ENCODE assay signal across 19 cellular contexts in the genomic region with DNA sequence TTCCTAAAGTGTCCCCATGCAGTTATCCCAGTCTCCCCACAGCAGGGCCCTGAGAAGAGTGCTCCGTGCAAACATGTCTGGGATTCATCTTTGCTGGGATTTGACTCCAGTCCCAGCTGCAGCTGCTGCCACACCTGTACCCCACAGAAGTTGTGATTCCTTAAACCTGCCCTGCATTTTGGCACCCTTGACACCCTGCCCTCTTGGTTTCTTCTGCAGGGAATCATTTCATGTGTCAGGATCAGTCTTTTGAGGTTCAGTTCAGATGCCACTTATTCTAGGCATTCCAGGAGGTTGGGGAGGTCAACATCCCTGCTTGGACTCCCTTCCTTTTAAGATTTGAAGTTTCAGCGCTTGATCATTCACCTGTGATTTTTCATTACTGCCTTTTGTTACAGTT.
DNase-seq lines count a peak whose midpoint lies in the region; ATAC-seq and TF ChIP-seq lines count a peak whose summit lies in the region.
"Had no signal": no experiment of that assay in that cellular context is flagged by ENCODE, and none has a peak within 500 bp of the region (broad histone marks: within the 10 kb centered on the region; RNA-seq: fewer than 3 reads in every experiment).

No MANE protein-coding gene starts in this region.

- H3K9me3 ChIP-seq in endodermal cell (ENCODE audit: control insufficient read depth, low read length), result no peaks in the 10 kb centered on the region
- H3K9me3 ChIP-seq: body of pancreas, Caco-2, colonic mucosa had no signal

- DNase-seq in activated naive CD4-positive, alpha-beta T cell treated with Interleukin-2 at 50 U/mL for 16 hours, result no peak
- DNase-seq in endodermal cell (no peak), progenitor cell of endocrine pancreas (ENCODE audit: low spot score, unreplicated experiment) (no peak), omental fat pad (ENCODE audit: low spot score) (no peak), left colon (no peak), hypothalamus (lab: John Stamatoyannopoulos, UW) (no peak)
- DNase-seq: activated gamma-delta T cell treated with Interleukin-2 at 50 U/mL for 16 hours; body of pancreas; Caco-2; colonic mucosa; kidney glomerular epithelial cell; midbrain; NCI-H2029; NCI-H446 treated with DMSO at 0.1 percent for 48 hours; right cardiac atrium; stimulated activated naive CD8-positive, alpha-beta T cell treated with anti-CD3 and anti-CD28 coated beads, Interleukin-15, Interleukin-2, amounts not matched to agents 100 U/mL and 50 U/mL, for 24 hours had no signal

- peak overlapping the region; percentile 18; the same call in 1 of the 2 replicates for H3K4me2 ChIP-seq in KMS-11

- H3K36me3 ChIP-seq in KMS-11 (ENCODE audit: insufficient read depth) (no peaks in the 10 kb centered on the region; the same call in 1 of the 2 replicates), endodermal cell (ENCODE audit: control insufficient read depth, insufficient read depth, low read length) (peaks cover 8% of the 10 kb centered on the region)
- H3K36me3 ChIP-seq: colonic mucosa had no signal

- no peaks in the 10 kb centered on the region for H3K27me3 Mint-ChIP-seq in activated naive CD4-positive, alpha-beta T cell treated with anti-CD3 and anti-CD28 coated beads, Interleukin-2, amount 50 U/mL, for 24 hours
- H3K27me3 Mint-ChIP-seq in endodermal cell (ENCODE audit: insufficient read depth) (no peaks in the 10 kb centered on the region), progenitor cell of endocrine pancreas (no peaks in the 10 kb centered on the region)

- H3K4me1 ChIP-seq in KMS-11 (ENCODE audit: low read depth, poor library complexity, severe bottlenecking) (peaks cover 86% of the 10 kb centered on the region), endodermal cell (ENCODE audit: control insufficient read depth, insufficient read depth, low read length) (peaks cover 5% of the 10 kb centered on the region)

- H3K9ac ChIP-seq in KMS-11 (no peak overlapping the region), endodermal cell (ENCODE audit: extremely low read depth, low read length, poor library complexity, severe bottlenecking) (no peak overlapping the region)

- no peaks in the 10 kb centered on the region for H3K9me3 Mint-ChIP-seq in activated naive CD4-positive, alpha-beta T cell treated with anti-CD3 and anti-CD28 coated beads, Interleukin-2, amount 50 U/mL, for 24 hours
- H3K9me3 Mint-ChIP-seq in endodermal cell, result no peaks in the 10 kb centered on the region
- no peaks in the 10 kb centered on the region for H3K9me3 Mint-ChIP-seq in progenitor cell of endocrine pancreas (ENCODE audit: low read depth)

- H4K20me1 ChIP-seq in KMS-11 (ENCODE audit: insufficient read depth), result no peaks in the 10 kb centered on the region

- 78 to 91% methylated on average over 2 of the region's 2 CpGs for WGBS in endodermal cell (ENCODE audit: insufficient coverage in 1 of 2, insufficient read length in 1 of 2), 2 experiments

- H3K4me3 Mint-ChIP-seq in activated naive CD4-positive, alpha-beta T cell treated with anti-CD3 and anti-CD28 coated beads, Interleukin-2, amount 50 U/mL, for 24 hours, result peak overlapping the region; percentile 47
- H3K4me3 Mint-ChIP-seq in endodermal cell (no peak overlapping the region), progenitor cell of endocrine pancreas (ENCODE audit: low read depth) (peak overlapping the region; percentile 47)

- H3K79me2 ChIP-seq in KMS-11 (ENCODE audit: insufficient read depth, low read depth), result peaks cover 98% of the 10 kb centered on the region

- no peak overlapping the region for H2AFZ ChIP-seq in KMS-11 (ENCODE audit: low read depth)

- peaks cover 1% of the 10 kb centered on the region for H3K36me3 Mint-ChIP-seq in activated naive CD4-positive, alpha-beta T cell treated with anti-CD3 and anti-CD28 coated beads, Interleukin-2, amount 50 U/mL, for 24 hours
- H3K36me3 Mint-ChIP-seq in endodermal cell (ENCODE audit: low read depth) (peaks cover 6% of the 10 kb centered on the region), progenitor cell of endocrine pancreas (ENCODE audit: insufficient read depth) (peaks cover 2% of the 10 kb centered on the region)

- ATAC-seq in omental fat pad (ENCODE audit: low FRiP score) (no peak), left colon (no peak)
- ATAC-seq: body of pancreas; right cardiac atrium; Right ventricle myocardium inferior; stimulated activated naive CD8-positive, alpha-beta T cell treated with anti-CD3 and anti-CD28 coated beads, Interleukin-15, Interleukin-2, amounts not matched to agents 100 U/mL and 50 U/mL, for 24 hours had no signal

- peak overlapping the region; percentile 91 for H3K27ac Mint-ChIP-seq in activated naive CD4-positive, alpha-beta T cell treated with anti-CD3 and anti-CD28 coated beads, Interleukin-2, amount 50 U/mL, for 24 hours
- H3K27ac Mint-ChIP-seq in endodermal cell, result peak overlapping the region; percentile 28
- peak overlapping the region; percentile 49 for H3K27ac Mint-ChIP-seq in progenitor cell of endocrine pancreas

- H3K4me1 Mint-ChIP-seq in activated naive CD4-positive, alpha-beta T cell treated with anti-CD3 and anti-CD28 coated beads, Interleukin-2, amount 50 U/mL, for 24 hours, result peaks cover 85% of the 10 kb centered on the region
- peaks cover 40% of the 10 kb centered on the region for H3K4me1 Mint-ChIP-seq in endodermal cell
- H3K4me1 Mint-ChIP-seq in progenitor cell of endocrine pancreas (ENCODE audit: low read depth), result peaks cover 72% of the 10 kb centered on the region

- intact Hi-C loops in left colon (cut with DNase I, micrococcal nuclease), result no loop called here

- H3K4me3 ChIP-seq in KMS-11 (IDR thresholded peaks at IDR 0.05; ENCODE audit: insufficient read depth, low read depth, low read length) (no peak overlapping the region), endodermal cell (ENCODE audit: low read length) (no peak overlapping the region)
- H3K4me3 ChIP-seq: body of pancreas, colonic mucosa had no signal

- H3K27ac ChIP-seq in KMS-11 (no peak overlapping the region), endodermal cell (ENCODE audit: low read depth, low read length) (no peak overlapping the region)
- H3K27ac ChIP-seq: colonic mucosa had no signal

- H3K27me3 ChIP-seq in KMS-11 (ENCODE audit: insufficient read depth, low read depth) (no peaks in the 10 kb centered on the region), endodermal cell (ENCODE audit: control insufficient read depth, insufficient read depth, low read length, poor library complexity, severe bottlenecking) (no peaks in the 10 kb centered on the region)
- H3K27me3 ChIP-seq: body of pancreas, colonic mucosa had no signal

- TF ChIP-seq CTCF in KMS-11 (conservative IDR thresholded peaks at IDR 0.05; ENCODE audit: low read depth, low read length) (no peak), endodermal cell (conservative IDR thresholded peaks at IDR 0.05) (no peak), progenitor cell of endocrine pancreas (IDR thresholded peaks at IDR 0.05; ENCODE audit: unreplicated experiment) (no peak), omental fat pad (IDR thresholded peaks at IDR 0.05) (no peak)

Comparison
In these comparisons a context has a peak if more than half of its experiments do, and no peak if none do; other contexts are left out.
1. H3K27ac Mint-ChIP-seq: peak in every context shown above with its lines; median percentile 91 in activated naive CD4-positive, alpha-beta T cell treated with anti-CD3 and anti-CD28 coated beads, Interleukin-2, amount 50 U/mL, for 24 hours; 49 in progenitor cell of endocrine pancreas; 28 in endodermal cell.